Comparison of ENCODE assay signal across 13 cellular contexts in genomic region chr9:136023401-136024225, GRCh38.
A peak's percentile ranks its signal among the peaks of the same experiment; 100 is the strongest.
DNase-seq lines count a peak whose midpoint lies in the region; ATAC-seq and TF ChIP-seq lines count a peak whose summit lies in the region.
"Had no signal": no experiment of that assay in that cellular context is flagged by ENCODE, and none has a peak within 500 bp of the region (broad histone marks: within the 10 kb centered on the region; RNA-seq: fewer than 3 reads in every experiment).

No MANE protein-coding gene starts in this region.

- H3K9me3 Mint-ChIP-seq in endodermal cell = no peaks in the 10 kb centered on the region
- H3K9me3 Mint-ChIP-seq: activated CD4-positive, alpha-beta T cell treated with anti-CD3 and anti-CD28 coated beads, Interleukin-2, amount 10 ng/mL, durations not matched to agents 7 days and 5 days had no signal

- 90 to 96% methylated on average over 5 to 17 of the region's 17 CpGs for WGBS in endodermal cell (ENCODE audit: insufficient coverage in 1 of 2, insufficient read length in 1 of 2), 2 experiments

- H3K27ac Mint-ChIP-seq in endodermal cell = no peak overlapping the region
- H3K27ac Mint-ChIP-seq: activated CD4-positive, alpha-beta T cell treated with anti-CD3 and anti-CD28 coated beads, Interleukin-2, amount 10 ng/mL, durations not matched to agents 7 days and 5 days had no signal

- H3K36me3 ChIP-seq in right atrium auricular region = peaks cover 3% of the 10 kb centered on the region
- H3K36me3 ChIP-seq in endodermal cell (ENCODE audit: control insufficient read depth, insufficient read depth, low read length) = peaks cover under 1% of the 10 kb centered on the region
- H3K36me3 ChIP-seq in muscle layer of colon (ENCODE audit: insufficient read depth, low read length) = peaks cover 10% of the 10 kb centered on the region
- H3K36me3 ChIP-seq: breast epithelium had no signal

- H3K27ac ChIP-seq in right atrium auricular region (peak overlapping the region in 1 of 2 donors; percentile 52), endodermal cell (ENCODE audit: low read depth, low read length) (no peak overlapping the region), muscle layer of colon (ENCODE audit: low read depth, low read length) (peak overlapping the region; percentile 12)
- H3K27ac ChIP-seq: parathyroid adenoma had no signal

- DNase-seq in Right ventricle myocardium inferior (ENCODE audit: missing footprints) = peak; percentile 88
- no peak for DNase-seq in right atrium auricular region (ENCODE audit: low spot score)
- DNase-seq in endodermal cell = peak; percentile 39
- DNase-seq: activated CD4-positive, alpha-beta T cell treated with anti-CD3 and anti-CD28 coated beads, Interleukin-2, amount 10 ng/mL, durations not matched to agents 7 days and 5 days; CD4-positive, alpha-beta memory T cell; OCI-M1 had no signal

- peaks cover 15% of the 10 kb centered on the region for H3K36me3 Mint-ChIP-seq in endodermal cell (ENCODE audit: low read depth)

- H3K9ac ChIP-seq in endodermal cell (ENCODE audit: extremely low read depth, low read length, poor library complexity, severe bottlenecking) (no peak overlapping the region), muscle layer of colon (ENCODE audit: low read length) (no peak overlapping the region)
- H3K9ac ChIP-seq: parathyroid adenoma had no signal

- ATAC-seq in Right ventricle myocardium inferior (peak; percentile 75), HG02759 (IDR thresholded peaks at IDR 0.05; ENCODE audit: unreplicated experiment) (no peak), HG03095 (IDR thresholded peaks at IDR 0.05; ENCODE audit: unreplicated experiment) (no peak), GM21619 (IDR thresholded peaks at IDR 0.05; ENCODE audit: unreplicated experiment) (no peak), HG02973 (IDR thresholded peaks at IDR 0.05; ENCODE audit: unreplicated experiment) (no peak)

- H3K4me1 Mint-ChIP-seq in endodermal cell = no peaks in the 10 kb centered on the region
- H3K4me1 Mint-ChIP-seq: activated CD4-positive, alpha-beta T cell treated with anti-CD3 and anti-CD28 coated beads, Interleukin-2, amount 10 ng/mL, durations not matched to agents 7 days and 5 days had no signal

- peaks cover 4% of the 10 kb centered on the region for H3K27me3 Mint-ChIP-seq in endodermal cell (ENCODE audit: insufficient read depth)
- H3K27me3 Mint-ChIP-seq: activated CD4-positive, alpha-beta T cell treated with anti-CD3 and anti-CD28 coated beads, Interleukin-2, amount 10 ng/mL, durations not matched to agents 7 days and 5 days; CD4-positive, alpha-beta memory T cell had no signal

- H3K27me3 ChIP-seq in right atrium auricular region (no peaks in the 10 kb centered on the region), endodermal cell (ENCODE audit: control insufficient read depth, insufficient read depth, low read length, poor library complexity, severe bottlenecking) (no peaks in the 10 kb centered on the region), muscle layer of colon (ENCODE audit: control insufficient read depth in 1 of 2, insufficient read depth in 2 of 2, low read length in 2 of 2) (no peaks in the 10 kb centered on the region)
- H3K27me3 ChIP-seq: breast epithelium had no signal

- TF ChIP-seq CTCF in right atrium auricular region (IDR thresholded peaks at IDR 0.05) (no peak), endodermal cell (conservative IDR thresholded peaks at IDR 0.05) (no peak)

- peaks cover 0 to 32% of the 10 kb centered on the region in 2 donors for H3K4me1 ChIP-seq in right atrium auricular region
- H3K4me1 ChIP-seq in endodermal cell (ENCODE audit: control insufficient read depth, insufficient read depth, low read length) = no peaks in the 10 kb centered on the region
- peaks cover 39% of the 10 kb centered on the region for H3K4me1 ChIP-seq in muscle layer of colon (ENCODE audit: insufficient read depth, low read length)
- H3K4me1 ChIP-seq: breast epithelium, parathyroid adenoma had no signal

- H3K4me3 ChIP-seq in right atrium auricular region (no peak overlapping the region), endodermal cell (ENCODE audit: low read length) (no peak overlapping the region), muscle layer of colon (ENCODE audit: low read depth in 1 of 2, low read length in 2 of 2) (no peak overlapping the region)
- H3K4me3 ChIP-seq: breast epithelium had no signal

- H3K9me3 ChIP-seq in right atrium auricular region (no peaks in the 10 kb centered on the region), endodermal cell (ENCODE audit: control insufficient read depth, low read length) (peaks cover 3% of the 10 kb centered on the region), muscle layer of colon (ENCODE audit: low read length) (no peaks in the 10 kb centered on the region)
- H3K9me3 ChIP-seq: breast epithelium had no signal

- H3K4me3 Mint-ChIP-seq in endodermal cell = no peak overlapping the region
- H3K4me3 Mint-ChIP-seq: activated CD4-positive, alpha-beta T cell treated with anti-CD3 and anti-CD28 coated beads, Interleukin-2, amount 10 ng/mL, durations not matched to agents 7 days and 5 days; CD4-positive, alpha-beta memory T cell had no signal

- intact Hi-C loops in Right ventricle myocardium inferior (cut with DNase I) = loop anchor here (5.0 kb wide), 1 partner anchor 44 kb away; no protein-coding TSS in a partner anchor
